ENCODE assay signal across 1 cellular context in genomic region chr5:140611020-140611521, GRCh38.
A peak's percentile ranks its signal among the peaks of the same experiment; 100 is the strongest.
TF ChIP-seq lines count a peak whose summit lies in the region.

No MANE protein-coding gene starts in this region.

TF ChIP-seq in K562, 482 proteins besides CTCF, POLR2A, EP300 and RAD21 (continued from another document and continues in another):
- TF ChIP-seq RERE (CRISPR knock-in tag; IDR thresholded peaks at IDR 0.05; ENCODE audit: borderline replicate concordance) (no peak), POLR2AphosphoS2 (IDR thresholded peaks at IDR 0.05; ENCODE audit: low read length) (no peak), RFX1 (IDR thresholded peaks at IDR 0.05) (peak; percentile 69), PYGO2 (tag; IDR thresholded peaks at IDR 0.05) (0 out of 2 replicates have a peak, but pooled peaks have one; percentile 27), POLR2AphosphoS5 (IDR thresholded peaks at IDR 0.05; ENCODE audit: control insufficient read depth, insufficient read depth, low read depth, low read length) (peak; percentile 90), PML (IDR thresholded peaks at IDR 0.05; ENCODE audit: low read length) (peak; percentile 78), NCOR1 (IDR thresholded peaks at IDR 0.05) (peak; percentile 98), ZBTB12 (CRISPR knock-in tag; IDR thresholded peaks at IDR 0.05) (no peak), MYNN (IDR thresholded peaks at IDR 0.05) (peak; percentile 85), MYNN (CRISPR knock-in tag; IDR thresholded peaks at IDR 0.05) (no peak), TEAD4 (IDR thresholded peaks at IDR 0.05; ENCODE audit: low read length) (peak; percentile 96), TEAD4 (CRISPR knock-in tag; IDR thresholded peaks at IDR 0.05; ENCODE audit: borderline replicate concordance) (no peak), ZNF217 (CRISPR knock-in tag; IDR thresholded peaks at IDR 0.05) (no peak), HLTF (IDR thresholded peaks at IDR 0.05) (peak; percentile 100), ZNF696 (CRISPR knock-in tag; conservative IDR thresholded peaks at IDR 0.05) (no peak), NFIC (IDR thresholded peaks at IDR 0.05) (peak; percentile 93), PKNOX1 (IDR thresholded peaks at IDR 0.05) (peak; percentile 60), E4F1 (CRISPR knock-in tag; IDR thresholded peaks at IDR 0.05; ENCODE audit: borderline replicate concordance) (no peak), RBM22 (IDR thresholded peaks at IDR 0.05; ENCODE audit: low read depth, low read length, poor library complexity, severe bottlenecking) (no peak), BRF1 (IDR thresholded peaks at IDR 0.05; ENCODE audit: borderline replicate concordance, extremely low read depth, insufficient read length) (no peak), ZNF561 (CRISPR knock-in tag; conservative IDR thresholded peaks at IDR 0.05) (no peak), BCLAF1 (IDR thresholded peaks at IDR 0.05; ENCODE audit: borderline replicate concordance in 1 of 2, control insufficient read depth in 1 of 2, low read depth in 2 of 2, low read length in 1 of 2) (no peak), ZNF586 (CRISPR knock-in tag; conservative IDR thresholded peaks at IDR 0.05) (no peak), MTA1 (IDR thresholded peaks at IDR 0.05; ENCODE audit: borderline replicate concordance) (peak; percentile 81), LEF1 (IDR thresholded peaks at IDR 0.05) (peak; percentile 81), SMARCA4 (IDR thresholded peaks at IDR 0.05) (peak; percentile 92), CXXC5 (CRISPR knock-in tag; IDR thresholded peaks at IDR 0.05) (peak; percentile 56; the same call in 1 of the 2 replicates), EP400 (IDR thresholded peaks at IDR 0.05) (peak; percentile 9; the same call in 1 of the 2 replicates), MEIS2 (IDR thresholded peaks at IDR 0.05; ENCODE audit: partially characterized antibody) (peak; percentile 85), FOXM1 (IDR thresholded peaks at IDR 0.05; ENCODE audit: low read depth) (peak; percentile 94), FOXM1 (CRISPR knock-in tag; IDR thresholded peaks at IDR 0.05; ENCODE audit: low read depth) (no peak), NFE2 (IDR thresholded peaks at IDR 0.05; ENCODE audit: low read depth) (peak; percentile 11; the same call in 1 of the 2 replicates), OTX1 (CRISPR knock-in tag; IDR thresholded peaks at IDR 0.05) (no peak), TAL1 (IDR thresholded peaks at IDR 0.05) (peak; percentile 98), GABPB1 (CRISPR knock-in tag; IDR thresholded peaks at IDR 0.05) (peak; percentile 27; the same call in 1 of the 2 replicates), ZNF274 (IDR thresholded peaks at IDR 0.05; ENCODE audit: borderline replicate concordance, low read depth, low read length) (peak; percentile 44; the same call in 1 of the 2 replicates), DACH1 (IDR thresholded peaks at IDR 0.05; ENCODE audit: partially characterized antibody) (peak; percentile 8), ZNF280A (IDR thresholded peaks at IDR 0.05; ENCODE audit: low read depth, partially characterized antibody) (peak; percentile 79), DMBX1 (CRISPR knock-in tag; IDR thresholded peaks at IDR 0.05; ENCODE audit: borderline replicate concordance) (peak; percentile 92), JUN (IDR thresholded peaks at IDR 0.05; ENCODE audit: borderline replicate concordance, low read depth, low read length) (peak; percentile 29; the same call in 1 of the 2 replicates), JUN (CRISPR knock-in tag; IDR thresholded peaks at IDR 0.05; ENCODE audit: borderline replicate concordance) (no peak), SMARCC2 (IDR thresholded peaks at IDR 0.05; ENCODE audit: low read depth) (peak; percentile 68; the same call in 1 of the 2 replicates), ZEB2 (IDR thresholded peaks at IDR 0.05) (peak; percentile 91), RCOR1 (IDR thresholded peaks at IDR 0.05; ENCODE audit: borderline replicate concordance in 1 of 2, low read depth in 2 of 2, low read length in 2 of 2) (peak; percentile 68 to 86; a peak in 3 of 4 replicates), PRDM10 (IDR thresholded peaks at IDR 0.05; ENCODE audit: partially characterized antibody) (peak; percentile 26), ZNF583 (CRISPR knock-in tag; IDR thresholded peaks at IDR 0.05) (peak; percentile 34; the same call in 1 of the 2 replicates), TEAD2 (tag; IDR thresholded peaks at IDR 0.05) (peak; percentile 77; the same call in 1 of the 2 replicates), HDAC1 (IDR thresholded peaks at IDR 0.05) (peak; percentile 57 to 83)
